20 cellular contexts compared by ENCODE assay signal in genomic region chr15:101453123-101454120, GRCh38. TPM values are rescaled to one million over a fixed set of nuclear protein-coding genes. Genes with fewer than 3 reads are reported as not detected.
DNase-seq lines count a peak whose midpoint lies in the region; ATAC-seq and TF ChIP-seq lines count a peak whose summit lies in the region.
"Had no signal": no experiment of that assay in that cellular context is flagged by ENCODE, and none has a peak within 500 bp of the region (broad histone marks: within the 10 kb centered on the region; RNA-seq: fewer than 3 reads in every experiment).

No MANE protein-coding gene starts in this region.

- no peaks in the 10 kb centered on the region for H3K27me3 ChIP-seq in transverse colon

- DNase-seq in CD14-positive monocyte (ENCODE audit: low spot score), result no peak
- DNase-seq in WTC11 (ENCODE audit: low spot score), result no peak
- DNase-seq in islet precursor cell, result peak; percentile 29
- peak; percentile 38 for DNase-seq in posterior vena cava (ENCODE audit: low spot score)
- DNase-seq in transverse colon, result no peak
- DNase-seq in stimulated activated naive CD4-positive, alpha-beta T cell (lab: John Stamatoyannopoulos, UW), result no peak
- DNase-seq: AML-193; CD4-positive, alpha-beta memory T cell; GF-D8; H7; NCI-H1436 treated with DMSO at 0.1 percent for 48 hours; NCI-H2081 treated with DMSO at 0.1 percent for 48 hours; NCI-H226; NCI-H526; NK-92 treated with Interleukin-12 subunit alpha and Interleukin-12 subunit beta, amount 100 ng/mL, for 24 hours; OCI-M1; RPMI8226; SJCRH30 had no signal

- H3K4me1 ChIP-seq in transverse colon, result peaks cover 0 to 5% (median 0%) of the 10 kb centered on the region in 4 donors

- H3K27me3 Mint-ChIP-seq in CD14-positive monocyte (ENCODE audit: low read depth in 3 of 3), result peaks cover 2 to 3% (median 2%) of the 10 kb centered on the region in 3 donors
- no peaks in the 10 kb centered on the region for H3K27me3 Mint-ChIP-seq in WTC11 (ENCODE audit: low read depth)

- intact Hi-C loops in CD14-positive monocyte (cut with micrococcal nuclease), result loop anchor here in 1 of 2 donors (10.0 kb wide), 1 partner anchor 201 kb away; the partner anchor contains the start of gene TM2D3
- intact Hi-C loops in posterior vena cava (cut with DNase I), result no loop called here
- intact Hi-C loops in transverse colon (cut with DNase I; ENCODE audit: low total_unique reads), result no loop called here

- CTCF ChIA-PET in WTC11 (lab: Charles Lee), result interaction anchor here (0.6 kb wide), 1 partner anchor 183 kb away, joined by 3 read pairs; no protein-coding TSS in a partner anchor

- H3K36me3 ChIP-seq in transverse colon, result no peaks in the 10 kb centered on the region
- H3K36me3 ChIP-seq: SJCRH30 had no signal

- TF ChIP-seq POLR2A in transverse colon (IDR thresholded peaks at IDR 0.05), result no peak

- in situ Hi-C loops in transverse colon (cut with MboI; ENCODE audit: low pct_ligation_motif_present in 1 of 4, low pct_unique_long_range_greater_than_20kb in 1 of 4, low sequenced_read_pairs in 3 of 4), result no loop called here

- TF ChIP-seq CTCF in CD14-positive monocyte (IDR thresholded peaks at IDR 0.05) (no peak), WTC11 (IDR thresholded peaks at IDR 0.05) (no peak), transverse colon (IDR thresholded peaks at IDR 0.05) (no peak)

- peaks cover 0 to 2% (median 0%) of the 10 kb centered on the region in 7 donors for H3K9me3 Mint-ChIP-seq in CD14-positive monocyte
- no peaks in the 10 kb centered on the region for H3K9me3 Mint-ChIP-seq in WTC11

- no peak overlapping the region for H3K4me3 ChIP-seq in transverse colon
- H3K4me3 ChIP-seq: SJCRH30 had no signal

- no peak overlapping the region for H3K27ac ChIP-seq in transverse colon
- H3K27ac ChIP-seq: SJCRH30 had no signal

- H3K27ac Mint-ChIP-seq in CD14-positive monocyte (peak overlapping the region in 4 of 7 donors; percentile 41 to 82 (median 58)), WTC11 (peak overlapping the region; percentile 90)
- H3K27ac Mint-ChIP-seq: CD4-positive, alpha-beta memory T cell; IgD-negative memory B cell had no signal

- 91% methylated on average over 19 of the region's 20 CpGs; no CpG with 5 or more reads in 1 of the 2 donors for WGBS in transverse colon (ENCODE audit: low coverage in 1 of 2), 2 donors

- POLR2A ChIA-PET in WTC11 (lab: Charles Lee), result no interaction called here

- H3K4me1 Mint-ChIP-seq in CD14-positive monocyte (peaks cover 56% of the 10 kb centered on the region), WTC11 (peaks cover 7% of the 10 kb centered on the region; the same call in 1 of the 2 replicates)
- H3K4me1 Mint-ChIP-seq: CD4-positive, alpha-beta memory T cell had no signal

- ATAC-seq in WTC11 (peak; percentile 46; the same call in 1 of the 2 replicates), GM19324 (IDR thresholded peaks at IDR 0.05; ENCODE audit: low FRiP score, unreplicated experiment) (no peak)

- H3K4me3 Mint-ChIP-seq in CD14-positive monocyte (no peak overlapping the region), WTC11 (no peak overlapping the region)
- H3K4me3 Mint-ChIP-seq: CD4-positive, alpha-beta memory T cell; IgD-negative memory B cell had no signal

- H3K9me3 ChIP-seq in transverse colon, result no peaks in the 10 kb centered on the region

- TF ChIP-seq EP300 in transverse colon (IDR thresholded peaks at IDR 0.05; ENCODE audit: low read depth), result no peak

- no peaks in the 10 kb centered on the region for H3K36me3 Mint-ChIP-seq in CD14-positive monocyte
- no peaks in the 10 kb centered on the region for H3K36me3 Mint-ChIP-seq in WTC11
- H3K36me3 Mint-ChIP-seq: CD4-positive, alpha-beta memory T cell; IgD-negative memory B cell had no signal

TF ChIP-seq in WTC11, 78 proteins besides CTCF, POLR2A, EP300 and RAD21:
- TF ChIP-seq GABPB1 (CRISPR knock-in tag; IDR thresholded peaks at IDR 0.05) (peak; percentile 69; the same call in 1 of the 2 replicates), SOX15 (CRISPR knock-in tag; IDR thresholded peaks at IDR 0.05) (no peak), ZNF416 (CRISPR knock-in tag; IDR thresholded peaks at IDR 0.05) (no peak)
TF ChIP-seq in WTC11: peak in this region for 1.

RNA-seq across cellular contexts. Expression of gene PCSK6, which starts 36.1 kb away (rescaled TPM):
- under 1 TPM; 0.05 to 0.10 TPM for polyA plus RNA-seq in CD14-positive monocyte
- 2.9 to 3.8 TPM (median 3.8 TPM) in 3 replicates for total RNA-seq in WTC11 (2021)
- total RNA-seq in posterior vena cava, result 1 to 10 TPM; 9.2 to 9.8 TPM
- total RNA-seq in transverse colon, result 100 to 1,000 TPM in 1 of 4 donors, 10 to 100 TPM in 3; 20.3 to 119 (median 49.7) TPM

Comparison
In these comparisons a context has a peak if more than half of its experiments do, and no peak if none do; other contexts are left out.
1. DNase-seq: peak in islet precursor cell (single experiment) and posterior vena cava (single experiment); none in CD14-positive monocyte (single experiment), WTC11 (single experiment), transverse colon (single experiment) and stimulated activated naive CD4-positive, alpha-beta T cell (0 of 6).